ENCODE assay signal across 1 cellular context in the genomic region with DNA sequence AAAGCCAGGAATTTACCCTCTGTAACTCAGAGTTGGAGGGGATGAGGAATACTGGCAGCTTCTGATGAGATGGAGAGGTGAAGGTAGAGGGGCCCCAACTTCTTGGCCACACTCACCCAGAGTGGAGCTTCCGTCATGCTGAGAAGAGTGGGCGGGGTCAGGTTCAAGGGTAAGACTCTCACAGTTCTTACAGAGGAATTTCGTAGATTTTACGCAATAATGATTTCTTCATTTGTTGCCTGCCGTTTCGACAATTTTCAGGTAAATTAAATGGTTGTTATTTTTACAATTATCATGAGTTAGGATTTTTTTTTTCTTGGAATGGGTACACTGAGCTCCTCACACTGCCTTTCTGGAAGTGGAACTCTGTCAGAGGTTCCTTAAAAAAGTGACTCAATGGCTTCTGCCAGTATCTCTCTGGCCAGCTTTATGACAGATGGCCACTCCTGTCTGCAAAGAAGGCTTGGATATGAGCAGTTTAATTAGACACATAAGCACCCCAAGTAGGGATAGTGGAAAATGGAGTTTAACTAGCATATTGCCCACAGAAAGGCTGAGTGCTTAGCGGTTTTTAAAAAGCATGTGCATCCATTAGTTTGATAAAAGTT.
TF ChIP-seq lines count a peak whose summit lies in the region.

No MANE protein-coding gene starts in this region.

TF ChIP-seq in SK-N-SH, 30 proteins besides CTCF, POLR2A, EP300 and RAD21 (continued from another document):
- TF ChIP-seq, protein P1, sequence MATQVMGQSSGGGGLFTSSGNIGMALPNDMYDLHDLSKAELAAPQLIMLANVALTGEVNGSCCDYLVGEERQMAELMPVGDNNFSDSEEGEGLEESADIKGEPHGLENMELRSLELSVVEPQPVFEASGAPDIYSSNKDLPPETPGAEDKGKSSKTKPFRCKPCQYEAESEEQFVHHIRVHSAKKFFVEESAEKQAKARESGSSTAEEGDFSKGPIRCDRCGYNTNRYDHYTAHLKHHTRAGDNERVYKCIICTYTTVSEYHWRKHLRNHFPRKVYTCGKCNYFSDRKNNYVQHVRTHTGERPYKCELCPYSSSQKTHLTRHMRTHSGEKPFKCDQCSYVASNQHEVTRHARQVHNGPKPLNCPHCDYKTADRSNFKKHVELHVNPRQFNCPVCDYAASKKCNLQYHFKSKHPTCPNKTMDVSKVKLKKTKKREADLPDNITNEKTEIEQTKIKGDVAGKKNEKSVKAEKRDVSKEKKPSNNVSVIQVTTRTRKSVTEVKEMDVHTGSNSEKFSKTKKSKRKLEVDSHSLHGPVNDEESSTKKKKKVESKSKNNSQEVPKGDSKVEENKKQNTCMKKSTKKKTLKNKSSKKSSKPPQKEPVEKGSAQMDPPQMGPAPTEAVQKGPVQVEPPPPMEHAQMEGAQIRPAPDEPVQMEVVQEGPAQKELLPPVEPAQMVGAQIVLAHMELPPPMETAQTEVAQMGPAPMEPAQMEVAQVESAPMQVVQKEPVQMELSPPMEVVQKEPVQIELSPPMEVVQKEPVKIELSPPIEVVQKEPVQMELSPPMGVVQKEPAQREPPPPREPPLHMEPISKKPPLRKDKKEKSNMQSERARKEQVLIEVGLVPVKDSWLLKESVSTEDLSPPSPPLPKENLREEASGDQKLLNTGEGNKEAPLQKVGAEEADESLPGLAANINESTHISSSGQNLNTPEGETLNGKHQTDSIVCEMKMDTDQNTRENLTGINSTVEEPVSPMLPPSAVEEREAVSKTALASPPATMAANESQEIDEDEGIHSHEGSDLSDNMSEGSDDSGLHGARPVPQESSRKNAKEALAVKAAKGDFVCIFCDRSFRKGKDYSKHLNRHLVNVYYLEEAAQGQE (IDR thresholded peaks at IDR 0.05; ENCODE audit: low read depth, low read length) = no peak
- TF ChIP-seq FOXJ3 (CRISPR knock-in tag; IDR thresholded peaks at IDR 0.05) = no peak
- no peak for TF ChIP-seq NFIC (IDR thresholded peaks at IDR 0.05; ENCODE audit: borderline replicate concordance)
- no peak for TF ChIP-seq CHD2 (IDR thresholded peaks at IDR 0.05; ENCODE audit: low read length, partially characterized antibody)
- no peak for TF ChIP-seq TCF12 (IDR thresholded peaks at IDR 0.05)
- TF ChIP-seq GATA2 (CRISPR knock-in tag; IDR thresholded peaks at IDR 0.05) = no peak
- TF ChIP-seq SMC3 (IDR thresholded peaks at IDR 0.05; ENCODE audit: low read depth, low read length) = no peak
- TF ChIP-seq POLR2AphosphoS5 (IDR thresholded peaks at IDR 0.05; ENCODE audit: low read depth, low read length) = no peak
- TF ChIP-seq RXRA (IDR thresholded peaks at IDR 0.05; ENCODE audit: borderline replicate concordance, low read depth) = no peak
TF ChIP-seq in SK-N-SH: peak in this region for 0.
